In genomic region chr19:14528419-14529253, GRCh38 we compare ENCODE assay signal across 8 cellular contexts. TPM values are rescaled to one million over a fixed set of nuclear protein-coding genes. Genes with fewer than 3 reads are reported as not detected.
DNase-seq lines count a peak whose midpoint lies in the region; TF ChIP-seq lines count a peak whose summit lies in the region.

No MANE protein-coding gene starts in this region.

- no peaks in the 10 kb centered on the region for H3K27me3 ChIP-seq in suprapubic skin

- TF ChIP-seq EP300 in suprapubic skin (IDR thresholded peaks at IDR 0.05) = no peak

- H3K27ac Mint-ChIP-seq in T-helper 1 cell treated with Interleukin-12 subunit alpha and Interleukin-12 subunit beta and Interleukin-4 antibody, amounts not matched to agents 30 μg/mL and 1 μg/mL, for 36 hours = peak overlapping the region; percentile 98
- peak overlapping the region; percentile 92 for H3K27ac Mint-ChIP-seq in activated naive CD8-positive, alpha-beta T cell
- H3K27ac Mint-ChIP-seq in immature natural killer cell = peak overlapping the region; percentile 94 to 98 (median 97)

- peak overlapping the region; percentile 94 for H3K27ac ChIP-seq in suprapubic skin

- TF ChIP-seq CTCF in suprapubic skin (IDR thresholded peaks at IDR 0.05) = no peak

- H3K4me1 Mint-ChIP-seq in T-helper 1 cell treated with Interleukin-12 subunit alpha and Interleukin-12 subunit beta and Interleukin-4 antibody, amounts not matched to agents 30 μg/mL and 1 μg/mL, for 36 hours (ENCODE audit: low read depth) = peaks cover 20% of the 10 kb centered on the region
- H3K4me1 Mint-ChIP-seq in activated naive CD8-positive, alpha-beta T cell (ENCODE audit: low read depth) = peaks cover 44% of the 10 kb centered on the region
- H3K4me1 Mint-ChIP-seq in immature natural killer cell = peaks cover 29 to 32% of the 10 kb centered on the region in 2 donors

- no peak for TF ChIP-seq POLR2A in suprapubic skin (IDR thresholded peaks at IDR 0.05)

- no peaks in the 10 kb centered on the region for H3K27me3 Mint-ChIP-seq in T-helper 1 cell treated with Interleukin-12 subunit alpha and Interleukin-12 subunit beta and Interleukin-4 antibody, amounts not matched to agents 30 μg/mL and 1 μg/mL, for 36 hours (ENCODE audit: low read depth)
- H3K27me3 Mint-ChIP-seq in activated naive CD8-positive, alpha-beta T cell = no peaks in the 10 kb centered on the region
- peaks cover 6 to 13% (median 8%) of the 10 kb centered on the region in 3 donors for H3K27me3 Mint-ChIP-seq in immature natural killer cell (ENCODE audit: low read depth in 3 of 3)

- H3K4me1 ChIP-seq in suprapubic skin = peaks cover 67% of the 10 kb centered on the region

- peak overlapping the region; percentile 92 for H3K4me3 Mint-ChIP-seq in T-helper 1 cell treated with Interleukin-12 subunit alpha and Interleukin-12 subunit beta and Interleukin-4 antibody, amounts not matched to agents 30 μg/mL and 1 μg/mL, for 36 hours
- H3K4me3 Mint-ChIP-seq in activated naive CD8-positive, alpha-beta T cell = peak overlapping the region; percentile 95
- H3K4me3 Mint-ChIP-seq in immature natural killer cell = peak overlapping the region; percentile 93 to 95 (median 95)

- DNase-seq in T-helper 1 cell = no peak
- no peak for DNase-seq in immature natural killer cell
- DNase-seq in suprapubic skin (ENCODE audit: low spot score in 2 of 2) = no peak
- no peak for DNase-seq in activated effector memory CD4-positive, alpha-beta T cell treated with anti-CD3 and anti-CD28 coated beads, Interleukin-2, amount 50 U/mL, for 16 hours
- no peak for DNase-seq in NCI-H446 treated with DMSO at 0.1 percent for 48 hours (lab: John Stamatoyannopoulos, UW)
- DNase-seq in activated gamma-delta T cell treated with Interleukin-2 at 50 U/mL for 16 hours = no peak

- 33% methylated on average over 39 of the region's 39 CpGs for WGBS in suprapubic skin

- H3K36me3 ChIP-seq in suprapubic skin = no peaks in the 10 kb centered on the region

- peak overlapping the region; percentile 89 for H3K4me3 ChIP-seq in suprapubic skin

- peaks cover 6% of the 10 kb centered on the region for H3K36me3 Mint-ChIP-seq in T-helper 1 cell treated with Interleukin-12 subunit alpha and Interleukin-12 subunit beta and Interleukin-4 antibody, amounts not matched to agents 30 μg/mL and 1 μg/mL, for 36 hours (ENCODE audit: low read depth)
- H3K36me3 Mint-ChIP-seq in activated naive CD8-positive, alpha-beta T cell = no peaks in the 10 kb centered on the region
- no peaks in the 10 kb centered on the region for H3K36me3 Mint-ChIP-seq in immature natural killer cell

- no peaks in the 10 kb centered on the region for H3K9me3 Mint-ChIP-seq in T-helper 1 cell treated with Interleukin-12 subunit alpha and Interleukin-12 subunit beta and Interleukin-4 antibody, amounts not matched to agents 30 μg/mL and 1 μg/mL, for 36 hours
- no peaks in the 10 kb centered on the region for H3K9me3 Mint-ChIP-seq in activated naive CD8-positive, alpha-beta T cell (ENCODE audit: low read depth)
- H3K9me3 Mint-ChIP-seq in immature natural killer cell = no peaks in the 10 kb centered on the region

- no peaks in the 10 kb centered on the region for H3K9me3 ChIP-seq in suprapubic skin

RNA-seq across cellular contexts. Expression of gene TECR, which starts 0.8 kb away (rescaled TPM):
- 100 to 1,000 TPM; 203 to 317 (median 289) TPM for polyA plus RNA-seq in immature natural killer cell
- total RNA-seq in suprapubic skin = 100 to 1,000 TPM; 111 to 176 (median 150) TPM

RNA-seq across cellular contexts. Expression of gene DNAJB1, which starts 10.4 kb away (rescaled TPM):
- 100 to 1,000 TPM; 116 to 164 (median 120) TPM for polyA plus RNA-seq in immature natural killer cell
- 100 to 1,000 TPM in 3 of 4 donors, 10 to 100 TPM in 1; 54.5 to 197 (median 145) TPM for total RNA-seq in suprapubic skin

RNA-seq across cellular contexts. Expression of gene GIPC1, which starts 32.7 kb away (rescaled TPM):
- 10 to 100 TPM; 42.0 to 49.0 (median 47.0) TPM for polyA plus RNA-seq in immature natural killer cell
- total RNA-seq in suprapubic skin = 100 to 1,000 TPM in 3 of 4 donors, 10 to 100 TPM in 1; 85.8 to 111 (median 105) TPM

RNA-seq across cellular contexts. Expression of gene NDUFB7, which starts 43.2 kb away (rescaled TPM):
- 100 to 1,000 TPM; 400 to 782 (median 502) TPM for polyA plus RNA-seq in immature natural killer cell
- total RNA-seq in suprapubic skin = 100 to 1,000 TPM; 196 to 394 (median 340) TPM

RNA-seq across cellular contexts. Expression of gene PTGER1, which starts 53.5 kb away (rescaled TPM):
- polyA plus RNA-seq in immature natural killer cell = 1 to 10 TPM in 1 of 3 donors, under 1 TPM in 1, not detected in 1; 0.17 to 1.2 TPM
- total RNA-seq in suprapubic skin = under 1 TPM in 1 of 4 donors, not detected in 3; 0.47 TPM
